16 cellular contexts compared by ENCODE assay signal in genomic region chr7:133586253-133586652, GRCh38.
A peak's percentile ranks its signal among the peaks of the same experiment; 100 is the strongest.
DNase-seq lines count a peak whose midpoint lies in the region; ATAC-seq and TF ChIP-seq lines count a peak whose summit lies in the region.
"Had no signal": no experiment of that assay in that cellular context is flagged by ENCODE, and none has a peak within 500 bp of the region (broad histone marks: within the 10 kb centered on the region; RNA-seq: fewer than 3 reads in every experiment).

No MANE protein-coding gene starts in this region.

- H3K4me2 ChIP-seq in SK-N-SH, result no peak overlapping the region
- H3K4me2 ChIP-seq in IMR-90 (ENCODE audit: low read depth, low read length), result no peak overlapping the region
- H3K4me2 ChIP-seq in Karpas-422 (ENCODE audit: low read depth, low read length, poor library complexity, severe bottlenecking), result no peak overlapping the region
- H3K4me2 ChIP-seq: A549; BLaER1 treated with 17β-estradiol and CSF1 and Interleukin-3, amounts not matched to agents 10 nM and 100 nM had no signal

- peaks cover 3 to 14% of the 10 kb centered on the region in 2 experiments; a peak in 2 of 4 replicates for H3K4me1 ChIP-seq in SK-N-SH (ENCODE audit: control insufficient read depth in 1 of 2, insufficient read depth in 2 of 2, low read depth in 1 of 2, low read length in 1 of 2)
- peaks cover 13% of the 10 kb centered on the region for H3K4me1 ChIP-seq in IMR-90 (ENCODE audit: control insufficient read depth, insufficient read depth, low read length)
- no peaks in the 10 kb centered on the region for H3K4me1 ChIP-seq in Karpas-422 (ENCODE audit: low read length)
- H3K4me1 ChIP-seq: Caco-2 had no signal

- DNase-seq in SK-N-SH (no peak), IMR-90 (no peak), Karpas-422 (no peak)
- DNase-seq in activated CD4-positive, alpha-beta T cell treated with anti-CD3 and anti-CD28 coated beads, Interleukin-2, amount 50 U/mL, for 1 hour, result no peak
- DNase-seq: AML-193; Caco-2; Calu3; CD4-positive, alpha-beta T cell; CD8-positive, alpha-beta T cell; DMS79 treated with DMSO at 0.1 percent for 48 hours; GF-D8 had no signal

- no peak for TF ChIP-seq EP300 in SK-N-SH (IDR thresholded peaks at IDR 0.05; ENCODE audit: borderline replicate concordance in 1 of 2, low read depth in 1 of 2, low read length in 1 of 2)

- H4K8ac ChIP-seq in IMR-90 (ENCODE audit: low read depth in 2 of 2, low read length in 2 of 2), result no peak overlapping the region

- H3K9me1 ChIP-seq in IMR-90 (ENCODE audit: insufficient read depth, low read length), result peaks cover 11% of the 10 kb centered on the region

- no peak overlapping the region for H3K14ac ChIP-seq in IMR-90 (replicated peaks; ENCODE audit: low read depth, low read length)

- H4K20me1 ChIP-seq in SK-N-SH (ENCODE audit: insufficient read depth) (no peaks in the 10 kb centered on the region), IMR-90 (ENCODE audit: insufficient read depth, low read length) (no peaks in the 10 kb centered on the region), Karpas-422 (ENCODE audit: insufficient read depth, low read depth, low read length) (no peaks in the 10 kb centered on the region)

- no peak overlapping the region for H3K4ac ChIP-seq in IMR-90 (ENCODE audit: low read depth, low read length)

- TF ChIP-seq POLR2A in IMR-90 (IDR thresholded peaks at IDR 0.05; ENCODE audit: low read depth, low read length), result no peak

- no peak overlapping the region for H2AK5ac ChIP-seq in IMR-90 (ENCODE audit: low read depth, low read length)

- no peaks in the 10 kb centered on the region for H3K9me3 ChIP-seq in SK-N-SH
- H3K9me3 ChIP-seq in IMR-90 (ENCODE audit: control insufficient read depth, insufficient read depth, low read length), result no peaks in the 10 kb centered on the region
- H3K9me3 ChIP-seq in Karpas-422 (ENCODE audit: low read length), result no peaks in the 10 kb centered on the region
- H3K9me3 ChIP-seq: A549, Caco-2 had no signal

- TF ChIP-seq CTCF in SK-N-SH (IDR thresholded peaks at IDR 0.05) (no peak), IMR-90 (conservative IDR thresholded peaks at IDR 0.05; ENCODE audit: low read depth, low read length) (no peak)

- intact Hi-C loops in IMR-90 (cut with micrococcal nuclease), result no loop called here

- no peak overlapping the region for H3K4me3 ChIP-seq in SK-N-SH (ENCODE audit: low read depth in 2 of 2, low read length in 1 of 2)
- H3K4me3 ChIP-seq in IMR-90 (ENCODE audit: insufficient read depth, low read depth, low read length), result no peak overlapping the region
- H3K4me3 ChIP-seq in Karpas-422 (ENCODE audit: low read length), result no peak overlapping the region
- H3K4me3 ChIP-seq: A549; BLaER1 treated with 17β-estradiol and CSF1 and Interleukin-3, amounts not matched to agents 10 nM and 100 nM had no signal

- no peak overlapping the region for H4K5ac ChIP-seq in IMR-90 (ENCODE audit: low read depth, low read length)

- no peak for ATAC-seq in SK-N-SH treated with all-trans-retinoic acid at 6 μM for 48 hours
- no peak for ATAC-seq in IMR-90 (ENCODE audit: low read depth)
- ATAC-seq: A549; CD8-positive, alpha-beta T cell had no signal

- H3K56ac ChIP-seq in IMR-90 (ENCODE audit: extremely low read depth, insufficient read depth, low read length), result no peak overlapping the region

- H3F3A ChIP-seq in SK-N-SH (replicated peaks; ENCODE audit: insufficient read depth), result peaks cover 5% of the 10 kb centered on the region

- H3K36me3 ChIP-seq in SK-N-SH (replicated peaks in 1 of 2; ENCODE audit: control insufficient read depth in 1 of 2, insufficient read depth in 2 of 2, low read length in 1 of 2) (no peaks in the 10 kb centered on the region), IMR-90 (ENCODE audit: control insufficient read depth, insufficient read depth, low read length) (no peaks in the 10 kb centered on the region), Karpas-422 (ENCODE audit: insufficient read depth, low read length) (no peaks in the 10 kb centered on the region)

- BruUV-seq in IMR-90 (replicated peaks; lab: Mats Ljungman, UMichigan), result no TSS peak

- H2AK9ac ChIP-seq in IMR-90 (replicated peaks; ENCODE audit: low read depth, low read length, poor library complexity), result no peak overlapping the region

- WGBS in SK-N-SH (ENCODE audit: low lambda C conversion rate), result 87% methylated on average over 3 of the region's 3 CpGs
- no CpG with 5 or more reads among the region's 3 CpGs for WGBS in IMR-90 (ENCODE audit: extremely low coverage in 2 of 2, insufficient read length in 1 of 2), 2 experiments

- peaks cover 7 to 23% of the 10 kb centered on the region in 2 experiments; a peak in 3 of 4 replicates for H3K79me1 ChIP-seq in IMR-90 (ENCODE audit: low read depth in 1 of 2, low read length in 2 of 2)

- H3K23ac ChIP-seq in IMR-90 (ENCODE audit: low read depth, low read length), result no peak overlapping the region

- no peak overlapping the region for H2BK5ac ChIP-seq in IMR-90 (ENCODE audit: low read depth, low read length, poor library complexity, severe bottlenecking)

- H3K27ac ChIP-seq in SK-N-SH (ENCODE audit: low read depth in 2 of 2, low read length in 1 of 2), result no peak overlapping the region
- H3K27ac ChIP-seq in IMR-90 (ENCODE audit: insufficient read depth, low read length), result no peak overlapping the region
- H3K27ac ChIP-seq in Karpas-422 (ENCODE audit: low read length), result no peak overlapping the region
- H3K27ac ChIP-seq: 22Rv1; A549; BLaER1 treated with 17β-estradiol and CSF1 and Interleukin-3, amounts not matched to agents 10 nM and 100 nM; C4-2B had no signal

- H2BK20ac ChIP-seq in IMR-90 (ENCODE audit: low read depth, low read length), result no peak overlapping the region

- POLR2A ChIA-PET in SK-N-SH (lab: Yijun Ruan, JAX), result no interaction called here
- POLR2A ChIA-PET in IMR-90 (lab: Charles Lee; ENCODE audit: unreplicated experiment), result no interaction called here

- H3K9me2 ChIP-seq in SK-N-SH (no peaks in the 10 kb centered on the region), Karpas-422 (replicated peaks; ENCODE audit: insufficient read depth, low read length) (no peaks in the 10 kb centered on the region)

- H2AFZ ChIP-seq in SK-N-SH (ENCODE audit: low read depth) (no peak overlapping the region), IMR-90 (replicated peaks; ENCODE audit: low read length, poor library complexity) (no peak overlapping the region), Karpas-422 (ENCODE audit: low read length) (no peak overlapping the region)

- H3K79me2 ChIP-seq in SK-N-SH (ENCODE audit: insufficient read depth), result no peaks in the 10 kb centered on the region
- H3K79me2 ChIP-seq in Karpas-422 (ENCODE audit: low read length), result no peaks in the 10 kb centered on the region

- dilution Hi-C loops in IMR-90 (cut with HindIII; ENCODE audit: low sequenced_read_pairs, unreplicated experiment), result no loop called here

- H2BK15ac ChIP-seq in IMR-90 (ENCODE audit: low read depth, low read length), result peak overlapping the region; percentile 66; the same call in 1 of the 3 replicates

- CTCF ChIA-PET in SK-N-SH (lab: Yijun Ruan, JAX), result interaction anchor here (0.6 to 1.8 kb wide), 3 partner anchors 9 to 55 kb away, joined by 3 to 4 read pairs (median 3); no protein-coding TSS in a partner anchor
- CTCF ChIA-PET in IMR-90 (lab: Yijun Ruan, JAX), result no interaction called here

- no peak overlapping the region for H3K9ac ChIP-seq in SK-N-SH
- no peak overlapping the region for H3K9ac ChIP-seq in IMR-90 (ENCODE audit: low read depth, low read length)
- H3K9ac ChIP-seq in Karpas-422 (ENCODE audit: low read length), result no peak overlapping the region
- H3K9ac ChIP-seq: BLaER1 treated with 17β-estradiol and CSF1 and Interleukin-3, amounts not matched to agents 10 nM and 100 nM had no signal

- in situ Hi-C loops in IMR-90 (cut with MboI; ENCODE audit: low sequenced_read_pairs), result no loop called here

- no peak overlapping the region for H3K18ac ChIP-seq in IMR-90 (ENCODE audit: low read depth, low read length)

- H2BK120ac ChIP-seq in IMR-90 (ENCODE audit: low read depth, low read length), result no peak overlapping the region

- TF ChIP-seq RAD21 in SK-N-SH (IDR thresholded peaks at IDR 0.05; ENCODE audit: low read length) (no peak), IMR-90 (IDR thresholded peaks at IDR 0.05; ENCODE audit: low read length) (no peak)

- H3K27me3 ChIP-seq in SK-N-SH (ENCODE audit: insufficient read depth) (no peaks in the 10 kb centered on the region), IMR-90 (ENCODE audit: control insufficient read depth, insufficient read depth, low read length) (no peaks in the 10 kb centered on the region), Karpas-422 (ENCODE audit: low read length) (no peaks in the 10 kb centered on the region)
- H3K27me3 ChIP-seq: BLaER1 treated with 17β-estradiol and CSF1 and Interleukin-3, amounts not matched to agents 10 nM and 100 nM had no signal

- H4K91ac ChIP-seq in IMR-90 (ENCODE audit: insufficient read depth, low read depth, low read length), result no peak overlapping the region; the same call in 1 of the 2 replicates

TF ChIP-seq in SK-N-SH treated with all-trans-retinoic acid at 6 μM for 48 hours, 23 proteins besides CTCF, POLR2A, EP300 and RAD21:
- TF ChIP-seq RARB (CRISPR knock-in tag; IDR thresholded peaks at IDR 0.05), result no peak
- no peak for TF ChIP-seq ISL1 (CRISPR knock-in tag; IDR thresholded peaks at IDR 0.05)
- no peak; the same call in 1 of the 2 replicates for TF ChIP-seq ZNF70 (CRISPR knock-in tag; IDR thresholded peaks at IDR 0.05)
- 0 out of 2 replicates have a peak, but pooled peaks have one; percentile 4 for TF ChIP-seq ZNF8 (CRISPR knock-in tag; IDR thresholded peaks at IDR 0.05)
TF ChIP-seq in SK-N-SH treated with all-trans-retinoic acid at 6 μM for 48 hours: peak in this region for 1.

TF ChIP-seq in SK-N-SH, 30 proteins besides CTCF, POLR2A, EP300 and RAD21 (continues in another document):
- no peak for TF ChIP-seq PBX3 (IDR thresholded peaks at IDR 0.05)
- no peak for TF ChIP-seq GATA2 (CRISPR knock-in tag; IDR thresholded peaks at IDR 0.05)

TF ChIP-seq in IMR-90, 13 proteins besides CTCF, POLR2A, EP300 and RAD21 (continues in another document):
- TF ChIP-seq ELK1 (IDR thresholded peaks at IDR 0.05; ENCODE audit: borderline replicate concordance, low read depth, low read length) (no peak), MXI1 (IDR thresholded peaks at IDR 0.05; ENCODE audit: borderline replicate concordance, low read depth, low read length) (no peak), CEBPB (IDR thresholded peaks at IDR 0.05; ENCODE audit: low read depth, low read length) (no peak), MAFK (IDR thresholded peaks at IDR 0.05; ENCODE audit: low read depth, low read length) (no peak), CHD1 (IDR thresholded peaks at IDR 0.05; ENCODE audit: low read depth, low read length) (no peak), FOS (IDR thresholded peaks at IDR 0.05; ENCODE audit: low read depth, low read length) (no peak), SMC3 (IDR thresholded peaks at IDR 0.05; ENCODE audit: low read depth, low read length) (no peak)
